In genomic region chr1:16122916-16123315, GRCh38 we compare ENCODE assay signal across 8 cellular contexts. TPM values are rescaled to one million over a fixed set of nuclear protein-coding genes. Genes with fewer than 3 reads are reported as not detected.
A peak's percentile ranks its signal among the peaks of the same experiment; 100 is the strongest.
DNase-seq lines count a peak whose midpoint lies in the region; ATAC-seq and TF ChIP-seq lines count a peak whose summit lies in the region.

No MANE protein-coding gene starts in this region.

- intact Hi-C loops in ascending aorta (cut with DNase I) = no loop called here

- H3K9me3 ChIP-seq in ascending aorta = no peaks in the 10 kb centered on the region

- peak overlapping the region; percentile 43 for H3K27ac Mint-ChIP-seq in activated naive CD8-positive, alpha-beta T cell treated with anti-CD3 and anti-CD28 coated beads, Interleukin-2, amount 50 U/mL, for 24 hours

- peaks cover 0 to 1% of the 10 kb centered on the region in 2 donors for H3K4me1 ChIP-seq in ascending aorta

- H3K27me3 Mint-ChIP-seq in activated naive CD8-positive, alpha-beta T cell treated with anti-CD3 and anti-CD28 coated beads, Interleukin-2, amount 50 U/mL, for 24 hours = peaks cover 4% of the 10 kb centered on the region

- H3K36me3 Mint-ChIP-seq in activated naive CD8-positive, alpha-beta T cell treated with anti-CD3 and anti-CD28 coated beads, Interleukin-2, amount 50 U/mL, for 24 hours (ENCODE audit: low read depth) = no peaks in the 10 kb centered on the region

- TF ChIP-seq CTCF in ascending aorta (IDR thresholded peaks at IDR 0.05) = no peak

- peaks cover 12% of the 10 kb centered on the region for H3K4me1 Mint-ChIP-seq in activated naive CD8-positive, alpha-beta T cell treated with anti-CD3 and anti-CD28 coated beads, Interleukin-2, amount 50 U/mL, for 24 hours

- peak; percentile 94 for DNase-seq in DMS79 (lab: John Stamatoyannopoulos, UW)
- peak; percentile 36 to 61 for DNase-seq in NCI-H187 (lab: John Stamatoyannopoulos, UW)
- peak; percentile 74 for DNase-seq in activated naive CD8-positive, alpha-beta T cell treated with anti-CD3 and anti-CD28 coated beads, Interleukin-2, amount 50 U/mL, for 24 hours
- peak; percentile 85 for DNase-seq in non-pigmented ciliary epithelial cell (ENCODE audit: low read depth)
- DNase-seq in ascending aorta (ENCODE audit: low spot score in 2 of 2) = no peak
- DNase-seq in midbrain (lab: John Stamatoyannopoulos, UW) = no peak
- no peak for DNase-seq in NCI-H2029 treated with DMSO at 0.1 percent for 48 hours (lab: John Stamatoyannopoulos, UW)
- DNase-seq in NCI-H1105 (lab: John Stamatoyannopoulos, UW) = no peak

- no peaks in the 10 kb centered on the region for H3K9me3 Mint-ChIP-seq in activated naive CD8-positive, alpha-beta T cell treated with anti-CD3 and anti-CD28 coated beads, Interleukin-2, amount 50 U/mL, for 24 hours

- ATAC-seq in activated naive CD8-positive, alpha-beta T cell treated with anti-CD3 and anti-CD28 coated beads, Interleukin-2, amount 50 U/mL, for 24 hours = peak; percentile 88

- H3K4me3 ChIP-seq in ascending aorta = no peak overlapping the region

- H3K36me3 ChIP-seq in ascending aorta = peaks cover 21 to 44% of the 10 kb centered on the region in 2 donors

- H3K4me3 Mint-ChIP-seq in activated naive CD8-positive, alpha-beta T cell treated with anti-CD3 and anti-CD28 coated beads, Interleukin-2, amount 50 U/mL, for 24 hours = no peak overlapping the region

- H3K27ac ChIP-seq in ascending aorta = no peak overlapping the region

- no peaks in the 10 kb centered on the region for H3K27me3 ChIP-seq in ascending aorta

RNA-seq across cellular contexts. Expression of gene EPHA2, which starts 33.0 kb away (rescaled TPM):
- 42.7 TPM for total RNA-seq in ascending aorta

RNA-seq across cellular contexts. Expression of gene FAM131C, which starts 49.5 kb away (rescaled TPM):
- total RNA-seq in ascending aorta = 0.21 TPM

Comparison
In these comparisons a context has a peak if more than half of its experiments do, and no peak if none do; other contexts are left out.
1. DNase-seq: peak in DMS79 (single experiment), NCI-H187 (2 of 2), activated naive CD8-positive, alpha-beta T cell treated with anti-CD3 and anti-CD28 coated beads, Interleukin-2, amount 50 U/mL, for 24 hours (single experiment) and non-pigmented ciliary epithelial cell (single experiment); none in ascending aorta (0 of 2), midbrain (single experiment), NCI-H2029 treated with DMSO at 0.1 percent for 48 hours (single experiment) and NCI-H1105 (single experiment).